16 cellular contexts compared by ENCODE assay signal in genomic region chr2:7788736-7789135, GRCh38.
DNase-seq lines count a peak whose midpoint lies in the region; ATAC-seq, FAIRE-seq and TF ChIP-seq lines count a peak whose summit lies in the region.
"Had no signal": no experiment of that assay in that cellular context is flagged by ENCODE, and none has a peak within 500 bp of the region (broad histone marks: within the 10 kb centered on the region; RNA-seq: fewer than 3 reads in every experiment).

No MANE protein-coding gene starts in this region.

- ATAC-seq in GM19023 (IDR thresholded peaks at IDR 0.05; ENCODE audit: unreplicated experiment), result no peak
- ATAC-seq: GM12878, GM23338 had no signal

- peak; percentile 13 for DNase-seq in NCI-H2196 (lab: John Stamatoyannopoulos, UW; ENCODE audit: unreplicated experiment)
- DNase-seq in NCI-H2196 treated with DMSO at 0.1 percent for 48 hours (lab: John Stamatoyannopoulos, UW; ENCODE audit: unreplicated experiment), result no peak
- peak; percentile 26 for DNase-seq in RPMI7951 (ENCODE audit: low read depth)
- peak; percentile 32 for DNase-seq in kidney epithelial cell (ENCODE audit: low read depth)
- peak; percentile 28 for DNase-seq in urothelium cell line (ENCODE audit: low spot score)
- DNase-seq in tibial artery, result no peak
- no peak for DNase-seq in NCI-H510A treated with DMSO at 0.1 percent for 48 hours (lab: John Stamatoyannopoulos, UW)
- DNase-seq: C1 segment of cervical spinal cord; CD4-positive, alpha-beta T cell; DMS79; H7 had no signal

- FAIRE-seq in urothelium cell line (lab: Jason Lieb, UNC), result no peak
- FAIRE-seq: GM12878, GM18507 had no signal

- H3K36me3 ChIP-seq in kidney epithelial cell (ENCODE audit: control insufficient read depth, insufficient read depth, low read length) (no peaks in the 10 kb centered on the region), tibial artery (no peaks in the 10 kb centered on the region)

- intact Hi-C loops in tibial artery (cut with DNase I; ENCODE audit: low total_unique reads), result no loop called here

- TF ChIP-seq CTCF in kidney epithelial cell (IDR thresholded peaks at IDR 0.05; ENCODE audit: insufficient read depth, low read length, poor library complexity, severe bottlenecking), result no peak
- TF ChIP-seq CTCF in tibial artery (IDR thresholded peaks at IDR 0.05), result no peak

- no peak overlapping the region for H3K4me3 ChIP-seq in kidney epithelial cell (ENCODE audit: low read depth, low read length)
- no peak overlapping the region for H3K4me3 ChIP-seq in tibial artery
- H3K4me3 ChIP-seq: GM12878, GM23338 had no signal

- H3K27ac ChIP-seq in tibial artery, result no peak overlapping the region
- H3K27ac ChIP-seq: 22Rv1 had no signal

- no peaks in the 10 kb centered on the region for H3K9me3 ChIP-seq in tibial artery

- H3K27me3 ChIP-seq in kidney epithelial cell (ENCODE audit: control insufficient read depth, insufficient read depth, low read length), result no peaks in the 10 kb centered on the region
- no peaks in the 10 kb centered on the region for H3K27me3 ChIP-seq in tibial artery

- peaks cover 0 to 9% (median 0%) of the 10 kb centered on the region in 4 donors for H3K4me1 ChIP-seq in tibial artery

Comparison
In these comparisons a context has a peak if more than half of its experiments do, and no peak if none do; other contexts are left out.
1. DNase-seq: peak in NCI-H2196 (single experiment), RPMI7951 (single experiment), kidney epithelial cell (single experiment) and urothelium cell line (single experiment); none in NCI-H2196 treated with DMSO at 0.1 percent for 48 hours (single experiment), tibial artery (0 of 2) and NCI-H510A treated with DMSO at 0.1 percent for 48 hours (single experiment).